8 cellular contexts compared by ENCODE assay signal in the genomic region with DNA sequence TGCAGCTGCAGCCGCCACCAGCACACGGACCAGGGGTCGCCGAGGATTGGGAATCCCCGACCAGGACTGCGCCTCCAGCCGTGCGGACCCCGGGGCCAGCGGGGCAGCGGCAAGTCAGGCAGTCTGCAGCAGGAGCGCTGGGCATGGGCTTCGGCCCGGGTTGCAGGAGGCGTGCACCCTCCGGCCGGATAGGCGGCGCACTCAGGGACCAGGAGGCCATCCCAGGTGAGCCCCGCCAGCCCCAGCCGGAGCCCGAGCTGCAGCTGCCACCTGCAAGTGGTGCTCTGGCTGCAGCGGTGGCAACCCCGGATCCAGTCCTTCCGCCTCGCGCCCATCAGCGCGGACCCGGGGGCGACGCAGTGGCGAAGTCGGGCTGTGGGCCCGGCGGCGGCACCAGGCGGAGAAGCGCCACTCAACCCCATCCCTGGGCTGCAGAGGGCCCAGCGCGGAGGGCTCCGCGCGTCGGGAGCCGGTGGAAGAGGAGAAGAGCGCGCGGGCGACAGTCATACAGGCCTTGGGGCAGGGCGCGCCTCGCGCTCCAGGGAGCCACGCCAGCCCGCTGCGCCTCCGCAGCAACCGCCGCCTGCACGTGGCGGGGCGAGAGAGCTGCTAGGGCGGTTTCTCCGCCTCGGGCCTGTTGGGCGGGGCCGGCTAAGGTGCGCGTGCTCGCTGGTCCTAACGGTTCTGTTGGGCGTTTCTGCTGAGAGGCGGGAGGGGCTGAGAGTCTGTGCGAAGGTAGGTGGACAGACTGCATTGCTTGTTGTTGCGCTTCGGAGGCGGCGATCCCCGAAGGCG.
A peak's percentile ranks its signal among the peaks of the same experiment; 100 is the strongest.
DNase-seq lines count a peak whose midpoint lies in the region; ATAC-seq and TF ChIP-seq lines count a peak whose summit lies in the region.

No MANE protein-coding gene starts in this region.

- H3K36me3 ChIP-seq in mesodermal cell (ENCODE audit: control insufficient read depth, insufficient read depth, low read length): no peaks in the 10 kb centered on the region
- H3K36me3 ChIP-seq in suprapubic skin: no peaks in the 10 kb centered on the region

- H3K4me3 ChIP-seq in coronary artery (peak overlapping the region; percentile 56), mesodermal cell (ENCODE audit: extremely low read depth, insufficient read depth, low read length, poor library complexity, severe bottlenecking) (peak overlapping the region; percentile 34), suprapubic skin (peak overlapping the region; percentile 31)

- TF ChIP-seq EP300 in suprapubic skin (IDR thresholded peaks at IDR 0.05): no peak

- no peak for TF ChIP-seq CTCF in coronary artery (IDR thresholded peaks at IDR 0.05)
- TF ChIP-seq CTCF in suprapubic skin (IDR thresholded peaks at IDR 0.05): no peak

- WGBS in mesodermal cell (ENCODE audit: insufficient coverage in 2 of 2), 2 experiments: 2% methylated on average over 48 to 64 of the region's 81 CpGs
- no CpG with 5 or more reads among the region's 81 CpGs for WGBS in suprapubic skin

- H3K4me1 ChIP-seq in mesodermal cell (ENCODE audit: control insufficient read depth, insufficient read depth, low read length, poor library complexity, severe bottlenecking) (no peaks in the 10 kb centered on the region), suprapubic skin (peaks cover 15% of the 10 kb centered on the region)

- H3K9me3 ChIP-seq in mesodermal cell (ENCODE audit: control insufficient read depth, low read length) (no peaks in the 10 kb centered on the region), suprapubic skin (no peaks in the 10 kb centered on the region)

- no peak for TF ChIP-seq POLR2A in suprapubic skin (IDR thresholded peaks at IDR 0.05)

- H3K27ac ChIP-seq in coronary artery (no peak overlapping the region), mesodermal cell (ENCODE audit: low read depth, low read length, severe bottlenecking) (no peak overlapping the region), suprapubic skin (no peak overlapping the region)

- ATAC-seq in HG03039 (IDR thresholded peaks at IDR 0.05; ENCODE audit: unreplicated experiment) (peak; percentile 58), SK-N-SH treated with all-trans-retinoic acid at 6 μM for 48 hours (peak; percentile 65), GM18909 (IDR thresholded peaks at IDR 0.05; ENCODE audit: poor library complexity, unreplicated experiment) (no peak), GM21526 (IDR thresholded peaks at IDR 0.05; ENCODE audit: low FRiP score, unreplicated experiment) (no peak)

- DNase-seq in DMS 273 treated with DMSO at 0.1 percent for 48 hours (lab: John Stamatoyannopoulos, UW) (peak; percentile 27), coronary artery (ENCODE audit: low spot score) (no peak), suprapubic skin (ENCODE audit: low spot score in 2 of 2) (no peak)

- peaks cover 20% of the 10 kb centered on the region for H3K27me3 ChIP-seq in suprapubic skin

TF ChIP-seq in SK-N-SH treated with all-trans-retinoic acid at 6 μM for 48 hours, 23 proteins besides CTCF, POLR2A, EP300 and RAD21:
- TF ChIP-seq TCF4 (CRISPR knock-in tag; IDR thresholded peaks at IDR 0.05; ENCODE audit: borderline replicate concordance): no peak

Comparison
In these comparisons a context has a peak if more than half of its experiments do, and no peak if none do; other contexts are left out.
1. ATAC-seq: peak in HG03039 (single experiment) and SK-N-SH treated with all-trans-retinoic acid at 6 μM for 48 hours (single experiment); none in GM18909 (single experiment) and GM21526 (single experiment).
2. Peak in every context shown above with its lines, with median percentiles within 50 percentile points of each other: H3K4me3 ChIP-seq.